ENCODE assay signal across 20 cellular contexts in genomic region chr12:89479982-89480381, GRCh38. TPM values are rescaled to one million over a fixed set of nuclear protein-coding genes. Genes with fewer than 3 reads are reported as not detected.
DNase-seq lines count a peak whose midpoint lies in the region; ATAC-seq and TF ChIP-seq lines count a peak whose summit lies in the region.
"Had no signal": no experiment of that assay in that cellular context is flagged by ENCODE, and none has a peak within 500 bp of the region (broad histone marks: within the 10 kb centered on the region; RNA-seq: fewer than 3 reads in every experiment).

No MANE protein-coding gene starts in this region.

- DNase-seq in DMS53 (lab: John Stamatoyannopoulos, UW) (peak; percentile 52), DMS53 treated with DMSO at 0.1 percent for 48 hours (lab: John Stamatoyannopoulos, UW; ENCODE audit: unreplicated experiment) (no peak), Calu3 (peak; percentile 17), dorsolateral prefrontal cortex (no peak), mucosa of descending colon (no peak), uterus (no peak), KBM-7 (no peak)
- no peak for DNase-seq in activated naive CD8-positive, alpha-beta T cell treated with anti-CD3 and anti-CD28 coated beads for 36 hours
- DNase-seq: AML-193; Caco-2; CD4-positive, alpha-beta T cell; DMS153; DND-41; EL; GM23248; HCEC 1CT had no signal

- no peak overlapping the region for H3K4me3 ChIP-seq in dorsolateral prefrontal cortex
- H3K4me3 ChIP-seq in mucosa of descending colon: no peak overlapping the region
- H3K4me3 ChIP-seq in uterus: no peak overlapping the region
- H3K4me3 ChIP-seq: A549, GM12878, GM23248 had no signal

- no peaks in the 10 kb centered on the region for H3K9me3 ChIP-seq in mucosa of descending colon
- H3K9me3 ChIP-seq in uterus: no peaks in the 10 kb centered on the region
- H3K9me3 ChIP-seq: A549, Caco-2 had no signal

- TF ChIP-seq POLR2A in uterus (IDR thresholded peaks at IDR 0.05): no peak

- H3K36me3 Mint-ChIP-seq in Calu3 (ENCODE audit: insufficient read depth, unreplicated experiment): no peaks in the 10 kb centered on the region
- peaks cover 7% of the 10 kb centered on the region for H3K36me3 Mint-ChIP-seq in activated naive CD8-positive, alpha-beta T cell treated with anti-CD3 and anti-CD28 coated beads for 36 hours

- H3K36me3 ChIP-seq in mucosa of descending colon (ENCODE audit: low read depth): no peaks in the 10 kb centered on the region
- H3K36me3 ChIP-seq in uterus: no peaks in the 10 kb centered on the region

- peaks cover 25% of the 10 kb centered on the region for H3K4me1 Mint-ChIP-seq in Calu3 (ENCODE audit: low read depth, unreplicated experiment)
- H3K4me1 Mint-ChIP-seq in activated naive CD8-positive, alpha-beta T cell treated with anti-CD3 and anti-CD28 coated beads for 36 hours: peaks cover 8% of the 10 kb centered on the region

- CTCF ChIA-PET in Calu3 (lab: Charles Lee): no interaction called here

- no peak overlapping the region for H3K4me3 Mint-ChIP-seq in Calu3 (ENCODE audit: low read depth, unreplicated experiment)
- no peak overlapping the region for H3K4me3 Mint-ChIP-seq in activated naive CD8-positive, alpha-beta T cell treated with anti-CD3 and anti-CD28 coated beads for 36 hours
- H3K4me3 Mint-ChIP-seq: CD4-positive, alpha-beta T cell had no signal

- in situ Hi-C loops in KBM-7 (cut with MboI; ENCODE audit: low pct_unique_long_range_greater_than_20kb, low sequenced_read_pairs): no loop called here

- H3K27me3 ChIP-seq in dorsolateral prefrontal cortex: no peaks in the 10 kb centered on the region
- no peaks in the 10 kb centered on the region for H3K27me3 ChIP-seq in uterus

- H3K27me3 Mint-ChIP-seq in Calu3 (ENCODE audit: unreplicated experiment): no peaks in the 10 kb centered on the region
- no peaks in the 10 kb centered on the region for H3K27me3 Mint-ChIP-seq in activated naive CD8-positive, alpha-beta T cell treated with anti-CD3 and anti-CD28 coated beads for 36 hours
- H3K27me3 Mint-ChIP-seq: CD4-positive, alpha-beta T cell had no signal

- TF ChIP-seq CTCF in Calu3 (IDR thresholded peaks at IDR 0.05; ENCODE audit: unreplicated experiment) (no peak), dorsolateral prefrontal cortex (IDR thresholded peaks at IDR 0.05 in 54 of 56, conservative IDR thresholded peaks at IDR 0.05 in 2 of 56; ENCODE audit: low read depth in 1 of 56, partially characterized antibody in 56 of 56) (no peak), mucosa of descending colon (IDR thresholded peaks at IDR 0.05) (no peak), uterus (IDR thresholded peaks at IDR 0.05) (no peak)

- no TSS peak for BruUV-seq in Calu3 (replicated peaks; lab: Mats Ljungman, UMichigan)

- peak; percentile 56 for ATAC-seq in mucosa of descending colon
- ATAC-seq: A549, GM12878 had no signal

- no peaks in the 10 kb centered on the region for H3K9me3 Mint-ChIP-seq in Calu3 (ENCODE audit: low read depth, unreplicated experiment)
- H3K9me3 Mint-ChIP-seq in activated naive CD8-positive, alpha-beta T cell treated with anti-CD3 and anti-CD28 coated beads for 36 hours: no peaks in the 10 kb centered on the region
- H3K9me3 Mint-ChIP-seq: CD4-positive, alpha-beta T cell had no signal

- no peak overlapping the region for H3K27ac Mint-ChIP-seq in Calu3 (ENCODE audit: unreplicated experiment)
- H3K27ac Mint-ChIP-seq in activated naive CD8-positive, alpha-beta T cell treated with anti-CD3 and anti-CD28 coated beads for 36 hours: no peak overlapping the region
- H3K27ac Mint-ChIP-seq: CD4-positive, alpha-beta T cell had no signal

- H3K4me1 ChIP-seq in mucosa of descending colon (ENCODE audit: low read depth) (peaks cover 11% of the 10 kb centered on the region), uterus (no peaks in the 10 kb centered on the region)
- H3K4me1 ChIP-seq: Caco-2 had no signal

- H3K27ac ChIP-seq in dorsolateral prefrontal cortex (peak overlapping the region in 54 of 59 donors; percentile 2 to 98 (median 92)), uterus (no peak overlapping the region)
- H3K27ac ChIP-seq: 22Rv1, A549, C4-2B, GM23248 had no signal

- intact Hi-C loops in Calu3 (cut with micrococcal nuclease; ENCODE audit: unreplicated experiment): loop anchor here (10.0 kb wide), 1 partner anchor 1365 kb away; no protein-coding TSS in a partner anchor
- intact Hi-C loops in dorsolateral prefrontal cortex (cut with DNase I): no loop called here
- intact Hi-C loops in mucosa of descending colon (cut with DNase I, micrococcal nuclease): loop anchor here in 1 of 2 donors (10.0 kb wide), 1 partner anchor 45 kb away; the partner anchor contains the start of genes GALNT4 and POC1B
- intact Hi-C loops in uterus (cut with DNase I; ENCODE audit: low total_unique reads): no loop called here

RNA-seq across cellular contexts. Expression of gene GALNT4, which starts 44.6 kb away (rescaled TPM):
- total RNA-seq in Calu3 (2022) (67.0 and 70.9 TPM in 2 replicates), dorsolateral prefrontal cortex (1 to 10 TPM; 1.1 to 6.8 (median 3.4) TPM), mucosa of descending colon (10 to 100 TPM; 19.3 to 49.6 (median 41.9) TPM), uterus (10 to 100 TPM in 1 of 4 donors, 1 to 10 TPM in 3; 1.5 to 27.0 (median 3.7) TPM)
- total RNA-seq in activated naive CD8-positive, alpha-beta T cell treated with anti-CD3 and anti-CD28 coated beads for 36 hours: 1 to 10 TPM; 5.4 to 5.7 TPM

RNA-seq across cellular contexts. Expression of gene POC1B, which starts 45.9 kb away (rescaled TPM):
- total RNA-seq in Calu3 (2022) (36.2 and 40.3 TPM in 2 replicates), dorsolateral prefrontal cortex (10 to 100 TPM; 16.8 to 60.1 (median 33.0) TPM), mucosa of descending colon (10 to 100 TPM; 20.3 to 24.5 (median 24.1) TPM), uterus (10 to 100 TPM in 3 of 4 donors, 1 to 10 TPM in 1; 9.7 to 36.8 (median 30.5) TPM)
- total RNA-seq in activated naive CD8-positive, alpha-beta T cell treated with anti-CD3 and anti-CD28 coated beads for 36 hours: 10 to 100 TPM; 18.8 to 19.2 TPM

Comparison
In these comparisons a context has a peak if more than half of its experiments do, and no peak if none do; other contexts are left out.
1. DNase-seq: peak in DMS53 (single experiment) and Calu3 (single experiment); none in DMS53 treated with DMSO at 0.1 percent for 48 hours (single experiment), dorsolateral prefrontal cortex (0 of 10), mucosa of descending colon (0 of 3), uterus (0 of 2), activated naive CD8-positive, alpha-beta T cell treated with anti-CD3 and anti-CD28 coated beads for 36 hours (single experiment) and KBM-7 (single experiment).
2. H3K27ac ChIP-seq: peak in dorsolateral prefrontal cortex (54 of 59); none in uterus (0 of 2).